ENCODE assay signal across 8 cellular contexts in genomic region chr7:116249969-116250553, GRCh38. TPM values are rescaled to one million over a fixed set of nuclear protein-coding genes. Genes with fewer than 3 reads are reported as not detected.
DNase-seq lines count a peak whose midpoint lies in the region; ATAC-seq and TF ChIP-seq lines count a peak whose summit lies in the region.

No MANE protein-coding gene starts in this region.

- DNase-seq in cardiac muscle cell (ENCODE audit: low read depth in 1 of 2, low spot score in 1 of 2) (peak; percentile 23 to 72), Right ventricle myocardium inferior (ENCODE audit: missing footprints) (no peak), left lobe of liver (ENCODE audit: low spot score) (no peak)
- DNase-seq in activated naive CD8-positive, alpha-beta T cell treated with anti-CD3 and anti-CD28 coated beads for 36 hours: no peak

- no peak overlapping the region for H3K4me3 Mint-ChIP-seq in activated naive CD8-positive, alpha-beta T cell treated with anti-CD3 and anti-CD28 coated beads for 36 hours

- H3K4me3 ChIP-seq in cardiac muscle cell: no peak overlapping the region

- no peaks in the 10 kb centered on the region for H3K4me1 ChIP-seq in cardiac muscle cell (ENCODE audit: low read depth)

- no peaks in the 10 kb centered on the region for H3K27me3 ChIP-seq in cardiac muscle cell

- peak overlapping the region; percentile 64 for H3K27ac Mint-ChIP-seq in activated naive CD8-positive, alpha-beta T cell treated with anti-CD3 and anti-CD28 coated beads for 36 hours

- peak; percentile 61 for TF ChIP-seq CTCF in cardiac muscle cell (IDR thresholded peaks at IDR 0.05; ENCODE audit: low read depth, low read length)

- peaks cover 3% of the 10 kb centered on the region for H3K36me3 ChIP-seq in cardiac muscle cell

- intact Hi-C loops in Right ventricle myocardium inferior (cut with DNase I): no loop called here

- H3K4me1 Mint-ChIP-seq in activated naive CD8-positive, alpha-beta T cell treated with anti-CD3 and anti-CD28 coated beads for 36 hours: peaks cover 23% of the 10 kb centered on the region

- H3K27ac ChIP-seq in cardiac muscle cell: no peak overlapping the region

- peaks cover 41% of the 10 kb centered on the region for H3K36me3 Mint-ChIP-seq in activated naive CD8-positive, alpha-beta T cell treated with anti-CD3 and anti-CD28 coated beads for 36 hours

- H3K9me3 ChIP-seq in cardiac muscle cell (ENCODE audit: low read depth): no peaks in the 10 kb centered on the region

- no peak for ATAC-seq in Right ventricle myocardium inferior
- peak; percentile 73 for ATAC-seq in HG03521 (IDR thresholded peaks at IDR 0.05; ENCODE audit: unreplicated experiment)
- peak; percentile 73 for ATAC-seq in left lobe of liver
- ATAC-seq in GM21390 (IDR thresholded peaks at IDR 0.05; ENCODE audit: unreplicated experiment): no peak
- no peak for ATAC-seq in GM21619 (IDR thresholded peaks at IDR 0.05; ENCODE audit: unreplicated experiment)
- ATAC-seq in GM21786 (IDR thresholded peaks at IDR 0.05; ENCODE audit: unreplicated experiment): no peak

- H3K9me3 Mint-ChIP-seq in activated naive CD8-positive, alpha-beta T cell treated with anti-CD3 and anti-CD28 coated beads for 36 hours: peaks cover 5% of the 10 kb centered on the region

- no peaks in the 10 kb centered on the region for H3K27me3 Mint-ChIP-seq in activated naive CD8-positive, alpha-beta T cell treated with anti-CD3 and anti-CD28 coated beads for 36 hours

RNA-seq across cellular contexts. Expression of gene TES, which starts 39.7 kb away (rescaled TPM):
- total RNA-seq in cardiac muscle cell: 13.4 and 31.3 TPM in 2 replicates
- 17.0 and 29.1 TPM in 2 replicates for polyA plus RNA-seq in cardiac muscle cell
- 21.2 TPM for total RNA-seq in Right ventricle myocardium inferior
- 10 to 100 TPM; 75.0 to 78.4 TPM for total RNA-seq in activated naive CD8-positive, alpha-beta T cell treated with anti-CD3 and anti-CD28 coated beads for 36 hours
- 7.5 TPM for total RNA-seq in left lobe of liver

Comparison
In these comparisons a context has a peak if more than half of its experiments do, and no peak if none do; other contexts are left out.
1. DNase-seq: peak in cardiac muscle cell (2 of 2); none in Right ventricle myocardium inferior (single experiment), activated naive CD8-positive, alpha-beta T cell treated with anti-CD3 and anti-CD28 coated beads for 36 hours (single experiment) and left lobe of liver (single experiment).
2. ATAC-seq: peak in HG03521 (single experiment) and left lobe of liver (single experiment); none in Right ventricle myocardium inferior (single experiment), GM21390 (single experiment), GM21619 (single experiment) and GM21786 (single experiment).